Comparison of ENCODE assay signal across 18 cellular contexts in the genomic region with DNA sequence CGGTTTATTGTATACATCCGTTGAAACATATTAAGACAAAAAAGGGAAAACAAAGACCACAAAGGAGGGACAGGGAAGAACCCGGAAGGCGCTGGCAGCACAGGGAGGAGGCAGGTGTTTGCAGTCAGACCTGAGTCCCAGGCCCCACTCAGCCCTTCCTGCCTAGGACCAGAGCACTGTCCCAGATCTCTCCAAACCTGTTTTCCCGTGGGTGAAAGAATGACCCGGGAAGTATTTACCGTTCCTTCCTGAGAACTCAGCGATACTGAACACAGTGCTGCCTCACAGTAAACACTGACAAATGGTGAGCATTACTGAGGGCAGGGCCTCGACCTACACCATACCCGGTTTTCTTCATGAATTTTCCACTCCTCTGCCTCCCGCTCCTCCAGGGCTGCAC. TPM values are rescaled to one million over a fixed set of nuclear protein-coding genes. Genes with fewer than 3 reads are reported as not detected.
DNase-seq lines count a peak whose midpoint lies in the region; ATAC-seq, FAIRE-seq and TF ChIP-seq lines count a peak whose summit lies in the region.
"Had no signal": no experiment of that assay in that cellular context is flagged by ENCODE, and none has a peak within 500 bp of the region (broad histone marks: within the 10 kb centered on the region; RNA-seq: fewer than 3 reads in every experiment).

No MANE protein-coding gene starts in this region.

- no peak for TF ChIP-seq CTCF in CD14-positive monocyte (IDR thresholded peaks at IDR 0.05)
- TF ChIP-seq CTCF in Peyer's patch (IDR thresholded peaks at IDR 0.05), result no peak
- no peak for TF ChIP-seq CTCF in progenitor cell of endocrine pancreas (IDR thresholded peaks at IDR 0.05; ENCODE audit: unreplicated experiment)

- H3K36me3 ChIP-seq in Peyer's patch, result no peaks in the 10 kb centered on the region

- peak overlapping the region in 1 of 7 donors; percentile 82 for H3K27ac Mint-ChIP-seq in CD14-positive monocyte
- peak overlapping the region; percentile 73 for H3K27ac Mint-ChIP-seq in progenitor cell of endocrine pancreas

- peaks cover 10 to 28% (median 20%) of the 10 kb centered on the region in 7 donors for H3K9me3 Mint-ChIP-seq in CD14-positive monocyte
- peaks cover 4% of the 10 kb centered on the region for H3K9me3 Mint-ChIP-seq in progenitor cell of endocrine pancreas (ENCODE audit: low read depth)

- H3K27me3 Mint-ChIP-seq in CD14-positive monocyte (ENCODE audit: low read depth in 3 of 3) (peaks cover 25 to 42% (median 28%) of the 10 kb centered on the region in 3 donors), progenitor cell of endocrine pancreas (peaks cover 7% of the 10 kb centered on the region)

- ATAC-seq in left colon (peak; percentile 48), GM18868 (IDR thresholded peaks at IDR 0.05; ENCODE audit: unreplicated experiment) (no peak)
- ATAC-seq: foreskin keratinocyte; naive thymus-derived CD8-positive, alpha-beta T cell had no signal

- peaks cover 0 to 3% (median 0%) of the 10 kb centered on the region in 4 donors for H3K9me3 ChIP-seq in Peyer's patch

- H3K4me3 ChIP-seq in Peyer's patch, result peak overlapping the region in 3 of 4 donors; percentile 49 to 83 (median 67)

- TF ChIP-seq POLR2A in Peyer's patch (IDR thresholded peaks at IDR 0.05), result no peak
- TF ChIP-seq POLR2A in GM12891 (IDR thresholded peaks at IDR 0.05; ENCODE audit: low read depth, low read length), result no peak

- H3K27ac ChIP-seq in Peyer's patch, result peak overlapping the region in 3 of 4 donors; percentile 90 to 99 (median 98)
- H3K27ac ChIP-seq: foreskin keratinocyte had no signal

- H3K4me1 Mint-ChIP-seq in CD14-positive monocyte (peaks cover 33% of the 10 kb centered on the region), progenitor cell of endocrine pancreas (ENCODE audit: low read depth) (peaks cover 30% of the 10 kb centered on the region)

- H3K4me1 ChIP-seq in Peyer's patch, result peaks cover 0 to 14% (median 0%) of the 10 kb centered on the region in 4 donors
- H3K4me1 ChIP-seq: foreskin keratinocyte had no signal

- DNase-seq in CD14-positive monocyte (ENCODE audit: low spot score) (no peak), Peyer's patch (peak in 1 of 3 donors; percentile 47), left colon (peak; percentile 51 to 59), progenitor cell of endocrine pancreas (ENCODE audit: low spot score, unreplicated experiment) (no peak), CD1c-positive myeloid dendritic cell (ENCODE audit: extremely low spot score) (no peak), NCI-H2171 (lab: John Stamatoyannopoulos, UW) (no peak), GM12891 (ENCODE audit: insufficient read length, low spot score) (no peak)
- DNase-seq: activated CD4-positive, CD25-positive, alpha-beta regulatory T cell; activated effector memory CD4-positive, alpha-beta T cell treated with Interleukin-2 at 50 U/mL for 16 hours; central memory CD4-positive, alpha-beta T cell; COR-L47; foreskin keratinocyte; naive thymus-derived CD8-positive, alpha-beta T cell; NCI-H146; SHP77 had no signal

- peak overlapping the region; percentile 28 to 71 for H3K4me3 Mint-ChIP-seq in CD14-positive monocyte
- peak overlapping the region; percentile 65 for H3K4me3 Mint-ChIP-seq in progenitor cell of endocrine pancreas (ENCODE audit: low read depth)

- H3K36me3 Mint-ChIP-seq in CD14-positive monocyte (peaks cover 0 to 3% of the 10 kb centered on the region in 2 donors), progenitor cell of endocrine pancreas (ENCODE audit: insufficient read depth) (peaks cover 4% of the 10 kb centered on the region)
- H3K36me3 Mint-ChIP-seq: naive thymus-derived CD8-positive, alpha-beta T cell had no signal

- intact Hi-C loops in CD14-positive monocyte (cut with micrococcal nuclease) (no loop called here), left colon (cut with DNase I, micrococcal nuclease) (loop anchor here in 1 of 2 donors (5.0 kb wide), 1 partner anchor 62 kb away; no protein-coding TSS in a partner anchor)

- H3K27me3 ChIP-seq in Peyer's patch, result no peaks in the 10 kb centered on the region

- no peak for FAIRE-seq in GM12891 (lab: Jason Lieb, UNC)
- FAIRE-seq: G401.6 had no signal

TF ChIP-seq in GM12891, 5 proteins besides CTCF, POLR2A, EP300 and RAD21:
- TF ChIP-seq PAX5 (IDR thresholded peaks at IDR 0.05; ENCODE audit: insufficient read depth, low read length, severe bottlenecking), result no peak
- TF ChIP-seq POU2F2 (IDR thresholded peaks at IDR 0.05; ENCODE audit: low read depth, low read length), result no peak
- no peak for TF ChIP-seq SPI1 (IDR thresholded peaks at IDR 0.05; ENCODE audit: low read depth, low read length)

RNA-seq across cellular contexts. Expression of a gene that starts 1.2 kb away (rescaled TPM):
- polyA plus RNA-seq in CD14-positive monocyte, result under 1 TPM in 1 of 2 donors, not detected in 1; 0.50 TPM
- 100 to 1,000 TPM in 2 of 4 donors, 10 to 100 TPM in 2; 43.7 to 283 (median 148) TPM for total RNA-seq in Peyer's patch
- 10 to 100 TPM; 77.6 to 95.1 TPM for total RNA-seq in left colon
- total RNA-seq in progenitor cell of endocrine pancreas, result 9.3 and 10.3 TPM in 2 replicates
- 0.14 TPM for polyA plus RNA-seq in GM12891 (2012; ENCODE audit: low read depth, missing spikeins)
- total RNA-seq: foreskin keratinocyte; M059J; naive thymus-derived CD8-positive, alpha-beta T cell had no signal
- polyA plus RNA-seq: foreskin keratinocyte; naive thymus-derived CD8-positive, alpha-beta T cell had no signal

Comparison
In these comparisons a context has a peak if more than half of its experiments do, and no peak if none do; other contexts are left out.
1. DNase-seq: peak in left colon (2 of 2); none in CD14-positive monocyte (single experiment), progenitor cell of endocrine pancreas (single experiment), CD1c-positive myeloid dendritic cell (single experiment), NCI-H2171 (single experiment) and GM12891 (single experiment).